Comparison of ENCODE assay signal across 9 cellular contexts in the genomic region with DNA sequence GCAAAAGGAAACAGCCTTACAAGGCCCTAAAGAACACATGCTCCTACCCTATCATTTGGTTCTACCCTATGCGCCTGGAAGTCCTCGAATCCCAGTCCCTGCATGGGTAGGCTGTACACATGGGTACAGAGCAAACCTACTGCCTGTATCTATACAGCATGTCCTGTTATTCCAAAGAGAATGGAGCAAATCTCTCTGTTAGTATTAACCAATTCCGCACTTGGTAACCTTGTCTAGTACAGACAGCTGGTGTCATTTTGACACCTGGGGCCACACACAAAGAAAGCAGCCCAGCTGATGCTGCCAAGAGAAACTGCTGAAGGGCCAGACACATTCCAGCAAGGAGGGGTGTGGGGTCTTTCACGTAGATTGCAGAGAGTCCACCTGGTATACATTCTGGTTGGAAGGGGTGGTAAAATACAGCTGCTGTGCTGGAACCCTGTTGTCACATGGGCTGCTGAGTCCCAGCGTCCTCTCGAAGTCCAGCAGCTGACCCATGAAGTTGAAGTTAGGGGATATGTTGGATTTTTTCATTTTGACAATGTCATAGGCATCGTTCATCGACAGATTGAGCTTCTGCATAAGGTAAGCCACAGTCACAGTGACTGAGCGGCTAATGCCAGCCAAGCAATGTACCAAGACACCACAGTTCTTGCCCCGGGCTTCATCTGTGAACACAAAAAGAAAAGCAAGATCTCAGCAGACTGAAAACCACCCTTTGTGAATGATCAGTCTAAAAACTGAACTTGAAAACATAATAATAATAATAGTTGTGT. TPM values are rescaled to one million over a fixed set of nuclear protein-coding genes. Genes with fewer than 3 reads are reported as not detected.
A peak's percentile ranks its signal among the peaks of the same experiment; 100 is the strongest.
DNase-seq lines count a peak whose midpoint lies in the region; ATAC-seq and TF ChIP-seq lines count a peak whose summit lies in the region.
"Had no signal": no experiment of that assay in that cellular context is flagged by ENCODE, and none has a peak within 500 bp of the region (broad histone marks: within the 10 kb centered on the region; RNA-seq: fewer than 3 reads in every experiment).

No MANE protein-coding gene starts in this region.

- no peaks in the 10 kb centered on the region for H3K27me3 ChIP-seq in gastroesophageal sphincter

- peaks cover 0 to 18% of the 10 kb centered on the region in 2 donors for H3K36me3 ChIP-seq in gastroesophageal sphincter

- DNase-seq in HFFc6 (no peak), UCSD-AML1 (lab: John Stamatoyannopoulos, UW; ENCODE audit: unreplicated experiment) (peak; percentile 27), skeletal muscle cell (ENCODE audit: low read depth) (no peak), medulla oblongata (ENCODE audit: extremely low spot score) (no peak), NCI-H345 treated with DMSO at 0.1 percent for 48 hours (lab: John Stamatoyannopoulos, UW; ENCODE audit: unreplicated experiment) (no peak)
- DNase-seq in stimulated activated CD4-positive, alpha-beta T cell treated with anti-CD3 and anti-CD28 coated beads, Interleukin-1b, Interleukin-23, amount 100 ng/mL, for 48 hours: no peak
- DNase-seq: cerebellar nuclear complex had no signal

- peaks cover 32% of the 10 kb centered on the region for H3K27me3 Mint-ChIP-seq in HFFc6 (ENCODE audit: insufficient read depth)

- TF ChIP-seq EP300 in gastroesophageal sphincter (IDR thresholded peaks at IDR 0.05): no peak

- peak overlapping the region; percentile 96 for H3K27ac Mint-ChIP-seq in HFFc6

- no peak for TF ChIP-seq CTCF in HFFc6 (IDR thresholded peaks at IDR 0.05)
- no peak for TF ChIP-seq CTCF in gastroesophageal sphincter (IDR thresholded peaks at IDR 0.05)

- no peak for ATAC-seq in gastroesophageal sphincter
- ATAC-seq in GM19463 (IDR thresholded peaks at IDR 0.05; ENCODE audit: unreplicated experiment): no peak

- peak overlapping the region in 3 of 4 donors; percentile 99 for H3K27ac ChIP-seq in gastroesophageal sphincter

- peaks cover 11% of the 10 kb centered on the region for H3K9me3 Mint-ChIP-seq in HFFc6

- H3K4me3 Mint-ChIP-seq in HFFc6: peak overlapping the region; percentile 96

- peak overlapping the region; percentile 82 to 86 for H3K4me3 ChIP-seq in gastroesophageal sphincter
- peak overlapping the region; percentile 87 for H3K4me3 ChIP-seq in skeletal muscle cell (ENCODE audit: low read depth, low read length)

- TF ChIP-seq POLR2A in gastroesophageal sphincter (IDR thresholded peaks at IDR 0.05): no peak

- H3K4me1 Mint-ChIP-seq in HFFc6 (ENCODE audit: low read depth): peaks cover 59% of the 10 kb centered on the region

- 58 to 67% methylated on average over 1 to 6 of the region's 10 CpGs for WGBS in gastroesophageal sphincter (ENCODE audit: low coverage in 1 of 2), 2 donors

- peaks cover 3 to 60% (median 19%) of the 10 kb centered on the region in 3 donors for H3K4me1 ChIP-seq in gastroesophageal sphincter

- H3K36me3 Mint-ChIP-seq in HFFc6 (ENCODE audit: low read depth): peaks cover 47% of the 10 kb centered on the region

- H3K9me3 ChIP-seq in gastroesophageal sphincter: no peaks in the 10 kb centered on the region

RNA-seq across cellular contexts. Expression of a gene that starts 3.2 kb away (rescaled TPM):
- 10 to 100 TPM; 42.2 to 77.8 (median 46.2) TPM for total RNA-seq in HFFc6 (2021; fragmentation: NEBNext Ultra II Directional; extraction: Animal tissue kit (Norgen Biotek cat#: 25700))
- 10 to 100 TPM; 52.8 to 73.8 (median 58.5) TPM for total RNA-seq in gastroesophageal sphincter
